In genomic region chr1:94479682-94480081, GRCh38 we compare ENCODE assay signal across 7 cellular contexts.
"Had no signal": no experiment of that assay in that cellular context is flagged by ENCODE, and none has a peak within 500 bp of the region (broad histone marks: within the 10 kb centered on the region; RNA-seq: fewer than 3 reads in every experiment).

No MANE protein-coding gene starts in this region.

- ATAC-seq: HCT116 had no signal

- H3K4me3 Mint-ChIP-seq: HFFc6 had no signal

- H3K27me3 Mint-ChIP-seq: IgD-negative memory B cell had no signal

- DNase-seq: GM23248, GOT3, H7, HFFc6, KBM-7 had no signal

- H3K4me1 Mint-ChIP-seq: IgD-negative memory B cell had no signal

- H3K27ac Mint-ChIP-seq: HFFc6 had no signal

- H3K9me3 Mint-ChIP-seq: HFFc6, IgD-negative memory B cell had no signal
